In genomic region chr18:2522112-2522511, GRCh38 we compare ENCODE assay signal across 20 cellular contexts. TPM values are rescaled to one million over a fixed set of nuclear protein-coding genes. Genes with fewer than 3 reads are reported as not detected.
DNase-seq lines count a peak whose midpoint lies in the region; ATAC-seq lines count a peak whose summit lies in the region.
"Had no signal": no experiment of that assay in that cellular context is flagged by ENCODE, and none has a peak within 500 bp of the region (broad histone marks: within the 10 kb centered on the region; RNA-seq: fewer than 3 reads in every experiment).

No MANE protein-coding gene starts in this region.

- H3K4me1 Mint-ChIP-seq in activated CD4-positive, alpha-beta memory T cell treated with anti-CD3 and anti-CD28 coated beads for 36 hours (ENCODE audit: low read depth) = no peaks in the 10 kb centered on the region
- H3K4me1 Mint-ChIP-seq: activated naive CD8-positive, alpha-beta T cell treated with anti-CD3 and anti-CD28 coated beads for 36 hours; activated T-helper 17 cell treated with anti-CD3 and anti-CD28 coated beads, Interleukin-2, amount 50 U/mL, for 72 hours; memory B cell had no signal

- DNase-seq in NCI-H1417 (lab: John Stamatoyannopoulos, UW) (peak in 2 of 3 experiments; percentile 43 to 64), NCI-H1417 treated with DMSO at 0.1 percent for 48 hours (lab: John Stamatoyannopoulos, UW) (no peak), left kidney (ENCODE audit: low read depth, low spot score) (peak; percentile 62), NCI-H1105 (lab: John Stamatoyannopoulos, UW) (no peak), GDM1 (lab: John Stamatoyannopoulos, UW) (no peak)
- DNase-seq in activated CD4-positive, alpha-beta memory T cell treated with anti-CD3 and anti-CD28 coated beads for 36 hours = no peak
- DNase-seq: activated naive CD8-positive, alpha-beta T cell treated with anti-CD3 and anti-CD28 coated beads for 36 hours; caudate nucleus; DND-41; gastrocnemius medialis; left colon; NCI-H1105 treated with DMSO at 0.1 percent for 48 hours; NCI-H526 treated with DMSO at 0.1 percent for 48 hours; T-helper 9 cell; upper lobe of left lung had no signal

- no peaks in the 10 kb centered on the region for H3K27me3 Mint-ChIP-seq in activated CD4-positive, alpha-beta memory T cell treated with anti-CD3 and anti-CD28 coated beads for 36 hours
- H3K27me3 Mint-ChIP-seq: activated naive CD8-positive, alpha-beta T cell treated with anti-CD3 and anti-CD28 coated beads for 36 hours; activated T-helper 17 cell treated with anti-CD3 and anti-CD28 coated beads, Interleukin-2, amount 50 U/mL, for 72 hours; memory B cell had no signal

- peak; percentile 76 for ATAC-seq in GM18868 (IDR thresholded peaks at IDR 0.05; ENCODE audit: unreplicated experiment)
- ATAC-seq in HG03432 (IDR thresholded peaks at IDR 0.05; ENCODE audit: unreplicated experiment) = peak; percentile 46
- ATAC-seq: activated T-helper 17 cell treated with anti-CD3 and anti-CD28 coated beads, Interleukin-2, amount 50 U/mL, for 72 hours; gastrocnemius medialis; left colon; WTC11 had no signal

- CTCF ChIA-PET in activated CD4-positive, alpha-beta memory T cell treated with anti-CD3 and anti-CD28 coated beads for 36 hours (lab: Charles Lee) = interaction anchor here (0.6 kb wide), 1 partner anchor 20 kb away, joined by 4 read pairs; no protein-coding TSS in a partner anchor

- POLR2A ChIA-PET in activated CD4-positive, alpha-beta memory T cell treated with anti-CD3 and anti-CD28 coated beads for 36 hours (lab: Charles Lee) = interaction anchor here (0.6 kb wide), 1 partner anchor 427 kb away, joined by 3 read pairs; no protein-coding TSS in a partner anchor

- no peaks in the 10 kb centered on the region for H3K9me3 Mint-ChIP-seq in activated CD4-positive, alpha-beta memory T cell treated with anti-CD3 and anti-CD28 coated beads for 36 hours
- H3K9me3 Mint-ChIP-seq: activated naive CD8-positive, alpha-beta T cell treated with anti-CD3 and anti-CD28 coated beads for 36 hours; activated T-helper 17 cell treated with anti-CD3 and anti-CD28 coated beads, Interleukin-2, amount 50 U/mL, for 72 hours; memory B cell; WTC11 had no signal

- intact Hi-C loops in activated CD4-positive, alpha-beta memory T cell treated with anti-CD3 and anti-CD28 coated beads for 36 hours (cut with micrococcal nuclease) = no loop called here

- H3K27ac Mint-ChIP-seq in activated CD4-positive, alpha-beta memory T cell treated with anti-CD3 and anti-CD28 coated beads for 36 hours = no peak overlapping the region
- H3K27ac Mint-ChIP-seq: activated naive CD8-positive, alpha-beta T cell treated with anti-CD3 and anti-CD28 coated beads for 36 hours; activated T-helper 17 cell treated with anti-CD3 and anti-CD28 coated beads, Interleukin-2, amount 50 U/mL, for 72 hours; memory B cell; WTC11 had no signal

- H3K36me3 Mint-ChIP-seq in activated CD4-positive, alpha-beta memory T cell treated with anti-CD3 and anti-CD28 coated beads for 36 hours = peaks cover 2% of the 10 kb centered on the region
- H3K36me3 Mint-ChIP-seq: activated naive CD8-positive, alpha-beta T cell treated with anti-CD3 and anti-CD28 coated beads for 36 hours; WTC11 had no signal

- H3K4me3 Mint-ChIP-seq in activated CD4-positive, alpha-beta memory T cell treated with anti-CD3 and anti-CD28 coated beads for 36 hours = no peak overlapping the region
- H3K4me3 Mint-ChIP-seq: activated naive CD8-positive, alpha-beta T cell treated with anti-CD3 and anti-CD28 coated beads for 36 hours; activated T-helper 17 cell treated with anti-CD3 and anti-CD28 coated beads, Interleukin-2, amount 50 U/mL, for 72 hours; memory B cell; WTC11 had no signal

RNA-seq across cellular contexts. Expression of gene METTL4, which starts 49.2 kb away (rescaled TPM):
- total RNA-seq in activated CD4-positive, alpha-beta memory T cell treated with anti-CD3 and anti-CD28 coated beads for 36 hours = 10 to 100 TPM; 19.6 to 23.0 TPM

RNA-seq across cellular contexts. Expression of gene NDC80, which starts 49.2 kb away (rescaled TPM):
- 10 to 100 TPM; 79.3 to 83.1 TPM for total RNA-seq in activated CD4-positive, alpha-beta memory T cell treated with anti-CD3 and anti-CD28 coated beads for 36 hours

Comparison
In these comparisons a context has a peak if more than half of its experiments do, and no peak if none do; other contexts are left out.
1. DNase-seq: peak in NCI-H1417 (2 of 3) and left kidney (single experiment); none in NCI-H1417 treated with DMSO at 0.1 percent for 48 hours (single experiment), NCI-H1105 (single experiment), GDM1 (single experiment) and activated CD4-positive, alpha-beta memory T cell treated with anti-CD3 and anti-CD28 coated beads for 36 hours (single experiment).